Comparison of ENCODE assay signal across 20 cellular contexts in genomic region chr16:67731071-67731810, GRCh38.
"Had no signal": no experiment of that assay in that cellular context is flagged by ENCODE, and none has a peak within 500 bp of the region (broad histone marks: within the 10 kb centered on the region; RNA-seq: fewer than 3 reads in every experiment).

No MANE protein-coding gene starts in this region.

- H3K4me3 Mint-ChIP-seq: activated naive CD8-positive, alpha-beta T cell; dendritic cell treated with granulocyte-macrophage colony-stimulating factor and Interleukin-4, amounts not matched to agents 40 ng/mL and 50 ng/mL, for 4 days; mesothelial cell of epicardium; naive thymus-derived CD8-positive, alpha-beta T cell; neural progenitor cell; stimulated activated naive CD8-positive, alpha-beta T cell treated with anti-CD3 and anti-CD28 coated beads, Interleukin-15, Interleukin-2, amounts not matched to agents 100 ng/mL and 50 ng/mL, for 24 hours had no signal

- H3K9me3 Mint-ChIP-seq: dendritic cell treated with granulocyte-macrophage colony-stimulating factor and Interleukin-4, amounts not matched to agents 40 ng/mL and 50 ng/mL, for 4 days; mesothelial cell of epicardium; naive thymus-derived CD8-positive, alpha-beta T cell; neural progenitor cell; stimulated activated naive CD8-positive, alpha-beta T cell treated with anti-CD3 and anti-CD28 coated beads, Interleukin-15, Interleukin-2, amounts not matched to agents 100 ng/mL and 50 ng/mL, for 24 hours had no signal

- H3K27ac Mint-ChIP-seq: activated naive CD8-positive, alpha-beta T cell; dendritic cell treated with granulocyte-macrophage colony-stimulating factor and Interleukin-4, amounts not matched to agents 40 ng/mL and 50 ng/mL, for 4 days; mesothelial cell of epicardium; neural progenitor cell; stimulated activated naive CD8-positive, alpha-beta T cell treated with anti-CD3 and anti-CD28 coated beads, Interleukin-15, Interleukin-2, amounts not matched to agents 100 ng/mL and 50 ng/mL, for 24 hours had no signal

- H3K9me3 ChIP-seq: adrenal gland, prostate gland, SK-N-SH, thyroid gland had no signal

- H3K27me3 Mint-ChIP-seq: activated naive CD8-positive, alpha-beta T cell; dendritic cell treated with granulocyte-macrophage colony-stimulating factor and Interleukin-4, amounts not matched to agents 40 ng/mL and 50 ng/mL, for 4 days; naive thymus-derived CD8-positive, alpha-beta T cell; stimulated activated naive CD8-positive, alpha-beta T cell treated with anti-CD3 and anti-CD28 coated beads, Interleukin-15, Interleukin-2, amounts not matched to agents 100 ng/mL and 50 ng/mL, for 24 hours had no signal

- H3K27me3 ChIP-seq: adrenal gland, foreskin keratinocyte, neural progenitor cell, thyroid gland had no signal

- H3K4me3 ChIP-seq: adrenal gland, neural progenitor cell, prostate gland, thyroid gland had no signal

- H3K4me1 Mint-ChIP-seq: mesothelial cell of epicardium, neural progenitor cell had no signal

- DNase-seq: activated CD4-positive, alpha-beta T cell treated with anti-CD3 and anti-CD28 coated beads for 1 hour; activated CD4-positive, alpha-beta T cell treated with anti-CD3 and anti-CD28 coated beads, Interleukin-2, amount 50 U/mL, for 1 hour; activated CD8-positive, alpha-beta memory T cell treated with anti-CD3 and anti-CD28 coated beads for 24 hours; activated CD8-positive, alpha-beta memory T cell treated with anti-CD3 and anti-CD28 coated beads, Interleukin-2, amount 50 U/mL, for 4 hours; activated T-cell treated with anti-CD3 and anti-CD28 coated beads, Interleukin-2, amount 50 U/mL, for 48 hours; adrenal gland; effector CD8-positive, alpha-beta T cell; foreskin keratinocyte; naive thymus-derived CD8-positive, alpha-beta T cell; SK-N-SH; stimulated activated CD4-positive, alpha-beta T cell treated with anti-CD3 and anti-CD28 coated beads, Interleukin-4, amount 100 ng/mL, for 4 hours; T-helper 9 cell; thyroid gland had no signal

- H3K27ac ChIP-seq: adrenal gland, foreskin keratinocyte, neural progenitor cell, prostate gland, thyroid gland had no signal

- ATAC-seq: foreskin keratinocyte; left lobe of liver; naive thymus-derived CD8-positive, alpha-beta T cell had no signal
